In genomic region chr7:21293771-21294170, GRCh38 we compare ENCODE assay signal across 13 cellular contexts.
"Had no signal": no experiment of that assay in that cellular context is flagged by ENCODE, and none has a peak within 500 bp of the region (broad histone marks: within the 10 kb centered on the region; RNA-seq: fewer than 3 reads in every experiment).

No MANE protein-coding gene starts in this region.

- H3K27ac Mint-ChIP-seq: activated T-helper 17 cell treated with anti-CD3 and anti-CD28 coated beads, Interleukin-2, amount 50 U/mL, for 72 hours; stimulated activated naive CD8-positive, alpha-beta T cell treated with anti-CD3 and anti-CD28 coated beads, Interleukin-15, Interleukin-2, amounts not matched to agents 100 ng/mL and 50 ng/mL, for 24 hours; T-helper 2 cell treated with Interferon-gamma antibody and Interleukin-4, amounts not matched to agents 5 μg/mL and 100 μg/mL, for 36 hours had no signal

- H3K4me1 Mint-ChIP-seq: activated T-helper 17 cell treated with anti-CD3 and anti-CD28 coated beads, Interleukin-2, amount 50 U/mL, for 72 hours had no signal

- H3K9me3 Mint-ChIP-seq: activated T-helper 17 cell treated with anti-CD3 and anti-CD28 coated beads, Interleukin-2, amount 50 U/mL, for 72 hours; stimulated activated naive CD8-positive, alpha-beta T cell treated with anti-CD3 and anti-CD28 coated beads, Interleukin-15, Interleukin-2, amounts not matched to agents 100 ng/mL and 50 ng/mL, for 24 hours; T-helper 2 cell treated with Interferon-gamma antibody and Interleukin-4, amounts not matched to agents 5 μg/mL and 100 μg/mL, for 36 hours had no signal

- H3K27me3 Mint-ChIP-seq: activated T-helper 17 cell treated with anti-CD3 and anti-CD28 coated beads, Interleukin-2, amount 50 U/mL, for 72 hours; stimulated activated naive CD8-positive, alpha-beta T cell treated with anti-CD3 and anti-CD28 coated beads, Interleukin-15, Interleukin-2, amounts not matched to agents 100 ng/mL and 50 ng/mL, for 24 hours had no signal

- H3K4me3 Mint-ChIP-seq: activated T-helper 17 cell treated with anti-CD3 and anti-CD28 coated beads, Interleukin-2, amount 50 U/mL, for 72 hours; stimulated activated naive CD8-positive, alpha-beta T cell treated with anti-CD3 and anti-CD28 coated beads, Interleukin-15, Interleukin-2, amounts not matched to agents 100 ng/mL and 50 ng/mL, for 24 hours; T-helper 2 cell treated with Interferon-gamma antibody and Interleukin-4, amounts not matched to agents 5 μg/mL and 100 μg/mL, for 36 hours had no signal

- DNase-seq: activated CD4-positive, alpha-beta T cell treated with anti-CD3 and anti-CD28 coated beads, Interleukin-2, amount 50 U/mL, for 4 hours; activated CD4-positive, CD25-positive, alpha-beta regulatory T cell treated with anti-CD3 and anti-CD28 coated beads, Interleukin-2, amount 50 U/mL, for 72 hours; activated naive CD4-positive, alpha-beta T cell treated with Interleukin-2 at 50 U/mL for 16 hours; dorsolateral prefrontal cortex; left colon; lower lobe of right lung; midbrain; sigmoid colon; spleen; upper lobe of left lung had no signal
